In the genomic region with DNA sequence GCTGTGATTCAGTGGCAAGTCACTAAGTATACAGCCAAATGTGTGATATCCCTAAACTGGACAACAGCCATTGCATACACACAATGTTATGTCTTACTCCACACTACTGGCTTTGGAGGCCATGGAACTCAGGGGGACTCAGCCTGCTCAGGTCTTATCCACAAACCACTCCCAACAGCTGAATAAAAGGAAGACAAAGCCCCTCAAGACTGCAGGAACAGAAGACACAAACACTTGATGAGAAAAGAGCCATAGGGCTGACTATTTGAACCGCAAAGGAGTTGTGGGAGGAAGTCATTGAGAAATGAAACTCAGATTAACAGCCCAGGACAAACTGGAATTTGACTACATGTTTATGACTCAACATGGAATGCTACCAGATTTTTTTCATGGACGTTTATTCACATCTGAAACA, we compare ENCODE assay signal across 9 cellular contexts. TPM values are rescaled to one million over a fixed set of nuclear protein-coding genes. Genes with fewer than 3 reads are reported as not detected.
DNase-seq lines count a peak whose midpoint lies in the region; ATAC-seq and TF ChIP-seq lines count a peak whose summit lies in the region.
"Had no signal": no experiment of that assay in that cellular context is flagged by ENCODE, and none has a peak within 500 bp of the region (broad histone marks: within the 10 kb centered on the region; RNA-seq: fewer than 3 reads in every experiment).

No MANE protein-coding gene starts in this region.

- ATAC-seq in foreskin keratinocyte, result peak; percentile 72
- ATAC-seq in HG02798 (IDR thresholded peaks at IDR 0.05; ENCODE audit: poor library complexity, unreplicated experiment), result no peak
- ATAC-seq in GM21786 (IDR thresholded peaks at IDR 0.05; ENCODE audit: unreplicated experiment), result no peak

- H3K27ac ChIP-seq in foreskin keratinocyte (no peak overlapping the region), subcutaneous abdominal adipose tissue (ENCODE audit: low read depth, low read length) (peak overlapping the region; percentile 21)

- no peak overlapping the region for H3K4me3 ChIP-seq in subcutaneous abdominal adipose tissue (ENCODE audit: low read depth in 1 of 5, low read length in 5 of 5)

- no peak for TF ChIP-seq CTCF in foreskin keratinocyte (conservative IDR thresholded peaks at IDR 0.05)

- peak; percentile 6 for DNase-seq in SIG-M5 treated with dmso at 0.1 percent for 504 hours (lab: John Stamatoyannopoulos, UW; ENCODE audit: unreplicated experiment)
- no peak for DNase-seq in SIG-M5 (lab: John Stamatoyannopoulos, UW)
- DNase-seq in SW480 (ENCODE audit: low spot score), result peak; percentile 40
- peak; percentile 71 to 85 for DNase-seq in foreskin keratinocyte
- DNase-seq in stimulated activated CD4-positive, alpha-beta T cell treated with anti-CD3 and anti-CD28 coated beads, Interleukin-2, amount 100 ng/mL, for 24 hours, result no peak

- H3K27me3 ChIP-seq in foreskin keratinocyte, result no peaks in the 10 kb centered on the region
- peaks cover 0 to 5% (median 0%) of the 10 kb centered on the region in 5 donors for H3K27me3 ChIP-seq in subcutaneous abdominal adipose tissue (ENCODE audit: control insufficient read depth in 5 of 5, insufficient read depth in 4 of 5, low read length in 5 of 5)

- H3K4me1 ChIP-seq in foreskin keratinocyte, result peaks cover 9% of the 10 kb centered on the region
- H3K4me1 ChIP-seq in subcutaneous abdominal adipose tissue (ENCODE audit: control insufficient read depth in 5 of 5, insufficient read depth in 5 of 5, low read length in 5 of 5), result peaks cover 0 to 30% (median 22%) of the 10 kb centered on the region in 5 donors

- H3K9ac ChIP-seq in subcutaneous abdominal adipose tissue (ENCODE audit: low read length in 5 of 5), result no peak overlapping the region

- H3K9me3 ChIP-seq in subcutaneous abdominal adipose tissue (ENCODE audit: control insufficient read depth in 5 of 5, low read length in 5 of 5), result peaks cover 0 to 2% (median 0%) of the 10 kb centered on the region in 5 donors

- no peaks in the 10 kb centered on the region for H3K36me3 ChIP-seq in subcutaneous abdominal adipose tissue (ENCODE audit: control insufficient read depth in 5 of 5, insufficient read depth in 5 of 5, low read length in 5 of 5)

RNA-seq across cellular contexts. Expression of a gene that starts 40.9 kb away (rescaled TPM):
- 0.11 TPM in 1 of 2 replicates, not detected in the other for total RNA-seq in foreskin keratinocyte
- polyA plus RNA-seq in foreskin keratinocyte, result 0.02 and 0.04 TPM in 2 replicates
- total RNA-seq: lung microvascular endothelial cell had no signal

Comparison
In these comparisons a context has a peak if more than half of its experiments do, and no peak if none do; other contexts are left out.
1. DNase-seq: peak in SIG-M5 treated with dmso at 0.1 percent for 504 hours (single experiment), SW480 (single experiment) and foreskin keratinocyte (2 of 2); none in SIG-M5 (single experiment) and stimulated activated CD4-positive, alpha-beta T cell treated with anti-CD3 and anti-CD28 coated beads, Interleukin-2, amount 100 ng/mL, for 24 hours (0 of 2).